8 cellular contexts compared by ENCODE assay signal in genomic region chr7:5283421-5284303, GRCh38. TPM values are rescaled to one million over a fixed set of nuclear protein-coding genes. Genes with fewer than 3 reads are reported as not detected.
DNase-seq lines count a peak whose midpoint lies in the region; ATAC-seq, FAIRE-seq and TF ChIP-seq lines count a peak whose summit lies in the region.

No MANE protein-coding gene starts in this region.

- TF ChIP-seq CTCF in WTC11 (IDR thresholded peaks at IDR 0.05), result no peak
- no peak for TF ChIP-seq CTCF in kidney (IDR thresholded peaks at IDR 0.05; ENCODE audit: borderline replicate concordance, extremely low read depth, insufficient read depth)

- in situ Hi-C loops in GM23248 (cut with MboI), result no loop called here

- intact Hi-C loops in kidney (cut with DNase I), result no loop called here

- H4K20me1 ChIP-seq in GM23248 (ENCODE audit: insufficient read depth), result no peaks in the 10 kb centered on the region

- H3K9me3 Mint-ChIP-seq in WTC11, result no peaks in the 10 kb centered on the region

- no peaks in the 10 kb centered on the region for H3F3A ChIP-seq in GM23248 (ENCODE audit: insufficient read depth)

- H3K27me3 ChIP-seq in GM23248 (replicated peaks; ENCODE audit: insufficient read depth), result no peaks in the 10 kb centered on the region

- H3K27ac ChIP-seq in GM23248, result no peak overlapping the region
- H3K27ac ChIP-seq in skin epidermis, result peak overlapping the region in 1 of 21 experiments; percentile 60
- H3K27ac ChIP-seq in kidney (ENCODE audit: low read depth in 2 of 2, low read length in 2 of 2), result no peak overlapping the region

- H3K36me3 Mint-ChIP-seq in WTC11, result no peaks in the 10 kb centered on the region

- POLR2A ChIA-PET in WTC11 (lab: Charles Lee), result no interaction called here

- no peaks in the 10 kb centered on the region for H3K9me3 ChIP-seq in GM23248 (ENCODE audit: low read depth)
- H3K9me3 ChIP-seq in kidney (ENCODE audit: control insufficient read depth in 1 of 2, low read length in 2 of 2), result no peaks in the 10 kb centered on the region

- no peak overlapping the region for H3K27ac Mint-ChIP-seq in WTC11

- H3K4me1 ChIP-seq in GM23248 (ENCODE audit: insufficient read depth), result no peaks in the 10 kb centered on the region
- H3K4me1 ChIP-seq in kidney (ENCODE audit: control insufficient read depth in 1 of 2, insufficient read depth in 1 of 2, low read depth in 1 of 2, low read length in 2 of 2), result peaks cover 0 to 7% of the 10 kb centered on the region in 2 donors

- 0 out of 2 replicates have a peak, but pooled peaks cover 2% of the 10 kb centered on the region for H3K4me1 Mint-ChIP-seq in WTC11

- peak overlapping the region; percentile 45 for H3K4me3 Mint-ChIP-seq in WTC11

- no peak overlapping the region for H3K4me2 ChIP-seq in GM23248 (ENCODE audit: unreplicated experiment)

- no peak overlapping the region for H2AFZ ChIP-seq in GM23248

- 16 to 17% methylated on average over 31 to 37 of the region's 46 CpGs for WGBS in GM23248 (ENCODE audit: low coverage in 1 of 2, low lambda C conversion rate in 2 of 2, missing lambda C conversion rate in 2 of 2), 2 experiments

- FAIRE-seq in kidney (lab: Jason Lieb, UNC), result no peak

- H3K4me3 ChIP-seq in GM23248 (no peak overlapping the region), skin epidermis (peak overlapping the region; percentile 33 to 52 (median 42)), kidney (ENCODE audit: low read length in 2 of 2) (no peak overlapping the region)

- CTCF ChIA-PET in WTC11 (lab: Charles Lee), result interaction anchor here (0.6 to 2.1 kb wide), 2 partner anchors 43 to 165 kb away, joined by 3 to 68 read pairs; no protein-coding TSS in a partner anchor

- H3K9ac ChIP-seq in GM23248 (no peak overlapping the region), kidney (ENCODE audit: low read length in 2 of 2) (no peak overlapping the region)

- DNase-seq in GM23248 (peak; percentile 36), WTC11 (ENCODE audit: low spot score) (peak; percentile 29), hepatic stellate cell (ENCODE audit: low spot score) (peak; percentile 54), kidney (no peak)
- no peak for DNase-seq in stimulated activated naive CD4-positive, alpha-beta T cell treated with Interleukin-2 at 50 U/mL for 16 hours (lab: John Stamatoyannopoulos, UW)

- peak; percentile 9 for ATAC-seq in WTC11
- no peak for ATAC-seq in GM21423 (IDR thresholded peaks at IDR 0.05; ENCODE audit: unreplicated experiment)
- ATAC-seq in HG03039 (IDR thresholded peaks at IDR 0.05; ENCODE audit: unreplicated experiment), result no peak

- H3K79me2 ChIP-seq in GM23248 (ENCODE audit: insufficient read depth), result no peaks in the 10 kb centered on the region

- H3K36me3 ChIP-seq in GM23248 (ENCODE audit: low read depth) (no peaks in the 10 kb centered on the region), kidney (ENCODE audit: control insufficient read depth in 1 of 2, insufficient read depth in 2 of 2, low read length in 2 of 2) (no peaks in the 10 kb centered on the region)

- peaks cover 19% of the 10 kb centered on the region for H3K27me3 Mint-ChIP-seq in WTC11 (ENCODE audit: low read depth)

- H3K9me2 ChIP-seq in GM23248 (ENCODE audit: insufficient read depth), result no peaks in the 10 kb centered on the region

TF ChIP-seq in WTC11, 78 proteins besides CTCF, POLR2A, EP300 and RAD21:
- no peak for TF ChIP-seq JUN (CRISPR knock-in tag; IDR thresholded peaks at IDR 0.05)
- TF ChIP-seq ZNF121 (CRISPR knock-in tag; IDR thresholded peaks at IDR 0.05), result 0 out of 2 replicates have a peak, but pooled peaks have one; percentile 11
- no peak for TF ChIP-seq KAT7 (CRISPR knock-in tag; IDR thresholded peaks at IDR 0.05; ENCODE audit: borderline replicate concordance)
- no peak for TF ChIP-seq ZNF416 (CRISPR knock-in tag; IDR thresholded peaks at IDR 0.05)
- TF ChIP-seq CREB1 (CRISPR knock-in tag; IDR thresholded peaks at IDR 0.05), result no peak

RNA-seq across cellular contexts. Expression of gene SLC29A4, which starts 0.9 kb away (rescaled TPM):
- total RNA-seq in GM23248 (2014; rRNA removed; shearing (Covaris generic)), result 1.2 and 2.1 TPM in 2 replicates
- 0.35 and 0.37 TPM in 2 replicates for polyA plus RNA-seq in GM23248 (2016; fragmentation: Nextera tagmentation; extraction: Ambion mirVana)
- total RNA-seq in WTC11 (2021), result 11.8 to 14.4 TPM (median 11.9 TPM) in 3 replicates
- total RNA-seq in kidney, result 3.4 TPM
- 6.8 TPM for polyA plus RNA-seq in kidney (ENCODE audit: insufficient read depth, low read depth, low replicate concordance)

Comparison
In these comparisons a context has a peak if more than half of its experiments do, and no peak if none do; other contexts are left out.
1. DNase-seq: peak in GM23248 (single experiment), WTC11 (single experiment) and hepatic stellate cell (single experiment); none in kidney (single experiment) and stimulated activated naive CD4-positive, alpha-beta T cell treated with Interleukin-2 at 50 U/mL for 16 hours (single experiment).
2. H3K4me3 ChIP-seq: peak in skin epidermis (7 of 7); none in GM23248 (single experiment) and kidney (0 of 2).